Comparison of ENCODE assay signal across 33 cellular contexts in genomic region chr22:45870011-45870410, GRCh38.
"Had no signal": no experiment of that assay in that cellular context is flagged by ENCODE, and none has a peak within 500 bp of the region (broad histone marks: within the 10 kb centered on the region; RNA-seq: fewer than 3 reads in every experiment).

No MANE protein-coding gene starts in this region.

- H3K4me3 ChIP-seq: adrenal gland, body of pancreas, breast epithelium had no signal

- H3K4me1 Mint-ChIP-seq: activated B cell treated with CpG ODN at 0.5 μM for 24 hours; activated CD4-positive, alpha-beta T cell treated with anti-CD3 and anti-CD28 coated beads, Interleukin-2, amount 10 ng/mL, durations not matched to agents 24 days and 14 days; activated naive CD8-positive, alpha-beta T cell treated with anti-CD3 and anti-CD28 coated beads for 36 hours; activated T-helper 17 cell treated with anti-CD3 and anti-CD28 coated beads, Interleukin-2, amount 50 U/mL, for 72 hours had no signal

- H3K27ac ChIP-seq: adrenal gland, body of pancreas, brain microvascular endothelial cell, breast epithelium, VCaP had no signal

- H3K4me3 Mint-ChIP-seq: activated B cell treated with CpG ODN at 0.5 μM for 24 hours; activated CD4-positive, alpha-beta memory T cell treated with anti-CD3 and anti-CD28 coated beads for 36 hours; activated CD4-positive, alpha-beta T cell treated with anti-CD3 and anti-CD28 coated beads, Interleukin-2, amount 10 ng/mL, durations not matched to agents 24 days and 14 days; activated CD8-positive, alpha-beta T cell treated with anti-CD3 and anti-CD28 coated beads for 36 hours; activated naive CD4-positive, alpha-beta T cell treated with anti-CD3 and anti-CD28 coated beads for 36 hours; activated naive CD8-positive, alpha-beta T cell treated with anti-CD3 and anti-CD28 coated beads for 36 hours; activated T-cell treated with anti-CD3 and anti-CD28 coated beads, Interleukin-2, amount 50 U/mL, for 72 hours; activated T-helper 1 cell treated with anti-CD3 and anti-CD28 coated beads, Interleukin-12 subunit alpha, Interleukin-12 subunit beta, Interleukin-2, Interleukin-4 antibody, amounts not matched to agents 30 ng/mL and 10 ng/mL and 1 ng/mL, durations not matched to agents 14 hours and 24 hours and 36 hours; activated T-helper 17 cell treated with anti-CD3 and anti-CD28 coated beads, Interleukin-2, amount 50 U/mL, for 72 hours; T-helper 1 cell treated with Interleukin-12 subunit alpha and Interleukin-12 subunit beta and Interleukin-4 antibody, amounts not matched to agents 30 μg/mL and 1 μg/mL, for 36 hours; T-helper 2 cell treated with Interferon-gamma antibody and Interleukin-4, amounts not matched to agents 5 μg/mL and 100 μg/mL, for 36 hours had no signal

- H3K9me3 ChIP-seq: body of pancreas had no signal

- H3K36me3 Mint-ChIP-seq: activated CD4-positive, alpha-beta memory T cell treated with anti-CD3 and anti-CD28 coated beads for 36 hours had no signal

- H3K27me3 ChIP-seq: body of pancreas had no signal

- H3K36me3 ChIP-seq: adrenal gland, brain microvascular endothelial cell, breast epithelium had no signal

- ATAC-seq: activated CD8-positive, alpha-beta T cell treated with anti-CD3 and anti-CD28 coated beads for 36 hours; activated naive CD4-positive, alpha-beta T cell treated with anti-CD3 and anti-CD28 coated beads, Interleukin-2, amount 50 U/mL, for 72 hours; activated T-cell treated with anti-CD3 and anti-CD28 coated beads, Interleukin-2, amount 50 U/mL, for 72 hours; activated T-helper 17 cell treated with anti-CD3 and anti-CD28 coated beads, Interleukin-2, amount 50 U/mL, for 72 hours; body of pancreas had no signal

- DNase-seq: activated B cell treated with CpG ODN at 0.5 μM for 24 hours; activated CD4-positive, alpha-beta memory T cell treated with anti-CD3 and anti-CD28 coated beads for 36 hours; activated CD4-positive, alpha-beta T cell treated with anti-CD3 and anti-CD28 coated beads for 4 hours; activated CD4-positive, alpha-beta T cell treated with anti-CD3 and anti-CD28 coated beads, Interleukin-2, amount 10 ng/mL, durations not matched to agents 24 days and 14 days; activated CD4-positive, alpha-beta T cell treated with anti-CD3 and anti-CD28 coated beads, Interleukin-2, amount 50 U/mL, for 1 hour; activated CD4-positive, alpha-beta T cell treated with anti-CD3 and anti-CD28 coated beads, Interleukin-2, amount 50 U/mL, for 4 hours; activated CD4-positive, CD25-positive, alpha-beta regulatory T cell treated with anti-CD3 and anti-CD28 coated beads, Interleukin-2, amount 50 U/mL, for 72 hours; activated CD8-positive, alpha-beta memory T cell treated with anti-CD3 and anti-CD28 coated beads, Interleukin-2, amount 50 U/mL, for 4 hours; activated CD8-positive, alpha-beta T cell treated with anti-CD3 and anti-CD28 coated beads for 36 hours; activated gamma-delta T cell treated with Interleukin-2 at 50 U/mL for 16 hours; activated naive CD4-positive, alpha-beta T cell; activated naive CD4-positive, alpha-beta T cell treated with anti-CD3 and anti-CD28 coated beads for 36 hours; activated naive CD4-positive, alpha-beta T cell treated with anti-CD3 and anti-CD28 coated beads, Interleukin-2, amount 50 U/mL, for 16 hours; activated naive CD8-positive, alpha-beta T cell treated with anti-CD3 and anti-CD28 coated beads for 36 hours; activated T-cell treated with anti-CD3 and anti-CD28 coated beads for 4 hours; activated T-cell treated with anti-CD3 and anti-CD28 coated beads, Interleukin-2, amount 50 U/mL, for 1 hour; activated T-cell treated with anti-CD3 and anti-CD28 coated beads, Interleukin-2, amount 50 U/mL, for 72 hours; amniotic stem cell; aorta; body of pancreas; brain microvascular endothelial cell; central memory CD4-positive, alpha-beta T cell; T-helper 1 cell; T-helper 2 cell; T-helper 9 cell had no signal

- H3K9me3 Mint-ChIP-seq: activated CD4-positive, alpha-beta T cell treated with anti-CD3 and anti-CD28 coated beads, Interleukin-2, amount 10 ng/mL, durations not matched to agents 24 days and 14 days; activated T-helper 1 cell treated with anti-CD3 and anti-CD28 coated beads, Interleukin-12 subunit alpha, Interleukin-12 subunit beta, Interleukin-2, Interleukin-4 antibody, amounts not matched to agents 30 ng/mL and 10 ng/mL and 1 ng/mL, durations not matched to agents 14 hours and 24 hours and 36 hours had no signal

- H3K27ac Mint-ChIP-seq: activated B cell treated with CpG ODN at 0.5 μM for 24 hours; activated CD4-positive, alpha-beta memory T cell treated with anti-CD3 and anti-CD28 coated beads for 36 hours; activated CD4-positive, alpha-beta T cell treated with anti-CD3 and anti-CD28 coated beads, Interleukin-2, amount 10 ng/mL, durations not matched to agents 24 days and 14 days; activated CD8-positive, alpha-beta T cell treated with anti-CD3 and anti-CD28 coated beads for 36 hours; activated naive CD4-positive, alpha-beta T cell treated with anti-CD3 and anti-CD28 coated beads for 36 hours; activated naive CD4-positive, alpha-beta T cell treated with anti-CD3 and anti-CD28 coated beads, Interleukin-2, amount 50 U/mL, for 72 hours; activated naive CD8-positive, alpha-beta T cell treated with anti-CD3 and anti-CD28 coated beads for 36 hours; activated T-cell treated with anti-CD3 and anti-CD28 coated beads, Interleukin-2, amount 50 U/mL, for 72 hours; activated T-helper 1 cell treated with anti-CD3 and anti-CD28 coated beads, Interleukin-12 subunit alpha, Interleukin-12 subunit beta, Interleukin-2, Interleukin-4 antibody, amounts not matched to agents 30 ng/mL and 10 ng/mL and 1 ng/mL, durations not matched to agents 14 hours and 24 hours and 36 hours; activated T-helper 17 cell treated with anti-CD3 and anti-CD28 coated beads, Interleukin-2, amount 50 U/mL, for 72 hours; T-helper 1 cell treated with Interleukin-12 subunit alpha and Interleukin-12 subunit beta and Interleukin-4 antibody, amounts not matched to agents 30 μg/mL and 1 μg/mL, for 36 hours; T-helper 2 cell treated with Interferon-gamma antibody and Interleukin-4, amounts not matched to agents 5 μg/mL and 100 μg/mL, for 36 hours had no signal
